Comparison of ENCODE assay signal across 28 cellular contexts in genomic region chr22:38290347-38290746, GRCh38. TPM values are rescaled to one million over a fixed set of nuclear protein-coding genes. Genes with fewer than 3 reads are reported as not detected.
DNase-seq lines count a peak whose midpoint lies in the region; ATAC-seq and TF ChIP-seq lines count a peak whose summit lies in the region.
"Had no signal": no experiment of that assay in that cellular context is flagged by ENCODE, and none has a peak within 500 bp of the region (broad histone marks: within the 10 kb centered on the region; RNA-seq: fewer than 3 reads in every experiment).

No MANE protein-coding gene starts in this region.

- H3K4me3 ChIP-seq in colonic mucosa (no peak overlapping the region), osteoblast (ENCODE audit: insufficient read depth, low read length) (no peak overlapping the region)
- H3K4me3 ChIP-seq: SJSA1, uterus had no signal

- DNase-seq in ELF-1 (ENCODE audit: low read depth, low spot score) (peak; percentile 56), NCI-H146 treated with DMSO at 0.1 percent for 48 hours (lab: John Stamatoyannopoulos, UW; ENCODE audit: unreplicated experiment) (peak; percentile 73), colonic mucosa (peak; percentile 62), osteoblast (ENCODE audit: insufficient read length, low spot score, missing footprints) (peak; percentile 50)
- no peak for DNase-seq in activated T-cell treated with anti-CD3 and anti-CD28 coated beads, Interleukin-2, amount 50 U/mL, for 48 hours
- no peak for DNase-seq in activated naive CD4-positive, alpha-beta T cell treated with anti-CD3 and anti-CD28 coated beads for 36 hours
- DNase-seq: ACHN; activated CD8-positive, alpha-beta T cell treated with anti-CD3 and anti-CD28 coated beads for 36 hours; activated naive CD4-positive, alpha-beta T cell treated with Interleukin-2 at 50 U/mL for 16 hours; activated T-cell treated with anti-CD3 and anti-CD28 coated beads, Interleukin-2, amount 50 U/mL, for 1 hour; cerebellar nuclear complex; DMS153; effector CD8-positive, alpha-beta T cell; head of caudate nucleus; Kasumi-1; naive B cell; NCI-H1092; NCI-H2107; NCI-H526 treated with DMSO at 0.1 percent for 48 hours; OCI-M1; stimulated activated CD4-positive, alpha-beta T cell treated with anti-CD3 and anti-CD28 coated beads, Interleukin-2, amount 100 ng/mL, for 48 hours; uterus had no signal

- CTCF ChIA-PET in activated naive CD4-positive, alpha-beta T cell treated with anti-CD3 and anti-CD28 coated beads for 36 hours (lab: Charles Lee) = interaction anchor here (1.0 kb wide), 1 partner anchor 8 kb away, joined by 3 read pairs; no protein-coding TSS in a partner anchor

- no peak overlapping the region for H3K9ac ChIP-seq in colonic mucosa (ENCODE audit: low read depth in 2 of 2, low read length in 2 of 2)

- no peak overlapping the region for H3K4me2 ChIP-seq in osteoblast (ENCODE audit: insufficient read depth, low read length)

- H3K4me1 Mint-ChIP-seq in activated naive CD4-positive, alpha-beta T cell treated with anti-CD3 and anti-CD28 coated beads for 36 hours (ENCODE audit: low read depth) = no peaks in the 10 kb centered on the region

- H4K20me1 ChIP-seq in osteoblast (ENCODE audit: insufficient read depth, low read length) = peaks cover 18% of the 10 kb centered on the region

- H3K36me3 Mint-ChIP-seq in activated naive CD4-positive, alpha-beta T cell treated with anti-CD3 and anti-CD28 coated beads for 36 hours (ENCODE audit: low read depth) = peaks cover 4% of the 10 kb centered on the region
- H3K36me3 Mint-ChIP-seq: naive B cell had no signal

- H3K4me3 Mint-ChIP-seq in activated naive CD4-positive, alpha-beta T cell treated with anti-CD3 and anti-CD28 coated beads for 36 hours = no peak overlapping the region
- H3K4me3 Mint-ChIP-seq: activated CD8-positive, alpha-beta T cell treated with anti-CD3 and anti-CD28 coated beads for 36 hours; naive B cell; T-helper 1 cell treated with Interleukin-12 subunit alpha and Interleukin-12 subunit beta and Interleukin-4 antibody, amounts not matched to agents 30 μg/mL and 1 μg/mL, for 36 hours had no signal

- ATAC-seq in GM19455 (IDR thresholded peaks at IDR 0.05; ENCODE audit: unreplicated experiment) (no peak), HG03521 (IDR thresholded peaks at IDR 0.05; ENCODE audit: unreplicated experiment) (no peak)
- ATAC-seq: activated CD8-positive, alpha-beta T cell treated with anti-CD3 and anti-CD28 coated beads for 36 hours had no signal

- H3K36me3 ChIP-seq in colonic mucosa (no peaks in the 10 kb centered on the region), osteoblast (ENCODE audit: insufficient read depth, low read length) (peaks cover 67% of the 10 kb centered on the region)
- H3K36me3 ChIP-seq: uterus had no signal

- H3K79me2 ChIP-seq in osteoblast (ENCODE audit: insufficient read depth, low read length) = peaks cover 25% of the 10 kb centered on the region

- TF ChIP-seq CTCF in colonic mucosa (IDR thresholded peaks at IDR 0.05) (no peak), osteoblast (IDR thresholded peaks at IDR 0.05; ENCODE audit: extremely low read depth, low read depth, low read length) (no peak)

- no peaks in the 10 kb centered on the region for H3K27me3 Mint-ChIP-seq in activated naive CD4-positive, alpha-beta T cell treated with anti-CD3 and anti-CD28 coated beads for 36 hours (ENCODE audit: low read depth)
- H3K27me3 Mint-ChIP-seq: activated CD8-positive, alpha-beta T cell treated with anti-CD3 and anti-CD28 coated beads for 36 hours; naive B cell had no signal

- H3K27me3 ChIP-seq in colonic mucosa (no peaks in the 10 kb centered on the region), osteoblast (ENCODE audit: insufficient read depth, low read length) (no peaks in the 10 kb centered on the region)
- H3K27me3 ChIP-seq: SJSA1, uterus had no signal

- no peak overlapping the region for H2AFZ ChIP-seq in osteoblast (ENCODE audit: low read length)

- H3K4me1 ChIP-seq in colonic mucosa = peaks cover 3% of the 10 kb centered on the region
- no peaks in the 10 kb centered on the region for H3K4me1 ChIP-seq in osteoblast (ENCODE audit: insufficient read depth, low read length)
- H3K4me1 ChIP-seq: SJSA1, uterus had no signal

- peak overlapping the region; percentile 12 for H3K27ac ChIP-seq in colonic mucosa
- no peak overlapping the region for H3K27ac ChIP-seq in osteoblast (ENCODE audit: low read depth, low read length)
- H3K27ac ChIP-seq: C4-2B, SJSA1, VCaP had no signal

- intact Hi-C loops in colonic mucosa (cut with DNase I) = no loop called here
- intact Hi-C loops in activated naive CD4-positive, alpha-beta T cell treated with anti-CD3 and anti-CD28 coated beads for 36 hours (cut with micrococcal nuclease) = no loop called here

- no peaks in the 10 kb centered on the region for H3K9me3 Mint-ChIP-seq in activated naive CD4-positive, alpha-beta T cell treated with anti-CD3 and anti-CD28 coated beads for 36 hours
- H3K9me3 Mint-ChIP-seq: activated CD8-positive, alpha-beta T cell treated with anti-CD3 and anti-CD28 coated beads for 36 hours; T-helper 1 cell treated with Interleukin-12 subunit alpha and Interleukin-12 subunit beta and Interleukin-4 antibody, amounts not matched to agents 30 μg/mL and 1 μg/mL, for 36 hours had no signal

- no peak overlapping the region for H3K27ac Mint-ChIP-seq in activated naive CD4-positive, alpha-beta T cell treated with anti-CD3 and anti-CD28 coated beads for 36 hours
- H3K27ac Mint-ChIP-seq: activated CD8-positive, alpha-beta T cell treated with anti-CD3 and anti-CD28 coated beads for 36 hours; T-helper 1 cell treated with Interleukin-12 subunit alpha and Interleukin-12 subunit beta and Interleukin-4 antibody, amounts not matched to agents 30 μg/mL and 1 μg/mL, for 36 hours had no signal

- H3K9me3 ChIP-seq in colonic mucosa (no peaks in the 10 kb centered on the region), osteoblast (ENCODE audit: low read depth, low read length) (no peaks in the 10 kb centered on the region)
- H3K9me3 ChIP-seq: SJSA1, uterus had no signal

RNA-seq across cellular contexts. Expression of gene TMEM184B, which starts 17.5 kb away (rescaled TPM):
- total RNA-seq in colonic mucosa = 10 to 100 TPM; 58.8 to 61.6 TPM
- 29.8 and 30.0 TPM in 2 replicates for total RNA-seq in osteoblast
- 10 to 100 TPM; 15.0 to 15.3 TPM for total RNA-seq in activated naive CD4-positive, alpha-beta T cell treated with anti-CD3 and anti-CD28 coated beads for 36 hours

RNA-seq across cellular contexts. Expression of gene CSNK1E, which starts 26.9 kb away (rescaled TPM):
- total RNA-seq in colonic mucosa = 10 to 100 TPM; 97.0 to 97.2 TPM
- 142 and 152 TPM in 2 replicates for total RNA-seq in osteoblast
- 100 to 1,000 TPM; 105 to 108 TPM for total RNA-seq in activated naive CD4-positive, alpha-beta T cell treated with anti-CD3 and anti-CD28 coated beads for 36 hours

Comparison
In these comparisons a context has a peak if more than half of its experiments do, and no peak if none do; other contexts are left out.
1. DNase-seq: peak in ELF-1 (single experiment), NCI-H146 treated with DMSO at 0.1 percent for 48 hours (single experiment), colonic mucosa (single experiment) and osteoblast (single experiment); none in activated T-cell treated with anti-CD3 and anti-CD28 coated beads, Interleukin-2, amount 50 U/mL, for 48 hours (0 of 2) and activated naive CD4-positive, alpha-beta T cell treated with anti-CD3 and anti-CD28 coated beads for 36 hours (single experiment).